ENCODE assay signal across 14 cellular contexts in genomic region chr2:47727956-47728355, GRCh38. TPM values are rescaled to one million over a fixed set of nuclear protein-coding genes. Genes with fewer than 3 reads are reported as not detected.
DNase-seq lines count a peak whose midpoint lies in the region; ATAC-seq and TF ChIP-seq lines count a peak whose summit lies in the region.
"Had no signal": no experiment of that assay in that cellular context is flagged by ENCODE, and none has a peak within 500 bp of the region (broad histone marks: within the 10 kb centered on the region; RNA-seq: fewer than 3 reads in every experiment).

No MANE protein-coding gene starts in this region.

- H3K9ac ChIP-seq in neuronal stem cell (ENCODE audit: low read depth, low read length, poor library complexity): no peak overlapping the region

- TF ChIP-seq CTCF in DOHH2 (IDR thresholded peaks at IDR 0.05; ENCODE audit: low read depth, low read length, poor library complexity, severe bottlenecking) (no peak), OCI-LY7 (conservative IDR thresholded peaks at IDR 0.05; ENCODE audit: low read length) (no peak), prostate gland (IDR thresholded peaks at IDR 0.05) (no peak)

- H3K23ac ChIP-seq in neuronal stem cell (ENCODE audit: low read depth, low read length, poor library complexity): no peak overlapping the region

- intact Hi-C loops in OCI-LY7 (cut with micrococcal nuclease; ENCODE audit: unreplicated experiment): no loop called here
- intact Hi-C loops in prostate gland (cut with DNase I): no loop called here

- POLR2A ChIA-PET in OCI-LY7 (lab: Charles Lee): interaction anchor here (0.6 to 6.5 kb wide), 4 partner anchors 7 to 73 kb away, joined by 3 to 78 read pairs (median 44); no protein-coding TSS in a partner anchor
- POLR2A ChIA-PET in activated CD4-positive, alpha-beta memory T cell treated with anti-CD3 and anti-CD28 coated beads, Interleukin-2, amount 10 ng/mL, durations not matched to agents 7 days and 5 days (lab: Charles Lee): no interaction called here

- H3K9me3 Mint-ChIP-seq in memory B cell: peaks cover 1% of the 10 kb centered on the region
- no peaks in the 10 kb centered on the region for H3K9me3 Mint-ChIP-seq in activated CD4-positive, alpha-beta memory T cell treated with anti-CD3 and anti-CD28 coated beads, Interleukin-2, amount 10 ng/mL, durations not matched to agents 7 days and 5 days
- H3K9me3 Mint-ChIP-seq: CD8-positive, alpha-beta memory T cell had no signal

- ATAC-seq in memory B cell (ENCODE audit: low read depth) (no peak), HG03439 (IDR thresholded peaks at IDR 0.05; ENCODE audit: unreplicated experiment) (no peak)

- H3K79me2 ChIP-seq in DOHH2 (ENCODE audit: control insufficient read depth, low read length) (peaks cover 69% of the 10 kb centered on the region), OCI-LY7 (ENCODE audit: insufficient read depth, low read depth, low read length) (peaks cover 78% of the 10 kb centered on the region)

- H3K36me3 Mint-ChIP-seq in memory B cell: peaks cover 1% of the 10 kb centered on the region
- no peaks in the 10 kb centered on the region for H3K36me3 Mint-ChIP-seq in activated CD4-positive, alpha-beta memory T cell treated with anti-CD3 and anti-CD28 coated beads, Interleukin-2, amount 10 ng/mL, durations not matched to agents 7 days and 5 days (ENCODE audit: low read depth)
- H3K36me3 Mint-ChIP-seq: CD8-positive, alpha-beta memory T cell had no signal

- H3K9me3 ChIP-seq in DOHH2 (ENCODE audit: control insufficient read depth, insufficient read depth, low read length) (no peaks in the 10 kb centered on the region), OCI-LY7 (ENCODE audit: low read length) (peaks cover 12% of the 10 kb centered on the region; the same call in 1 of the 2 replicates), neuronal stem cell (replicated peaks in 1 of 2; ENCODE audit: control insufficient read depth in 2 of 2, insufficient read depth in 1 of 2, low read depth in 1 of 2, low read length in 2 of 2) (peaks cover 2 to 4% of the 10 kb centered on the region in 2 donors), prostate gland (no peaks in the 10 kb centered on the region)
- H3K9me3 ChIP-seq: BE2C had no signal

- no peak overlapping the region for H4K91ac ChIP-seq in neuronal stem cell (ENCODE audit: low read depth, low read length, poor library complexity)

- no peak overlapping the region for H2AK5ac ChIP-seq in neuronal stem cell (ENCODE audit: low read depth, low read length)

- H2BK15ac ChIP-seq in neuronal stem cell (ENCODE audit: low read length): no peak overlapping the region

- peaks cover 22% of the 10 kb centered on the region for H3K4me1 Mint-ChIP-seq in memory B cell
- H3K4me1 Mint-ChIP-seq in activated CD4-positive, alpha-beta memory T cell treated with anti-CD3 and anti-CD28 coated beads, Interleukin-2, amount 10 ng/mL, durations not matched to agents 7 days and 5 days: no peaks in the 10 kb centered on the region
- H3K4me1 Mint-ChIP-seq: CD8-positive, alpha-beta memory T cell had no signal

- H3K27me3 ChIP-seq in DOHH2 (ENCODE audit: control insufficient read depth, low read length) (no peaks in the 10 kb centered on the region), neuronal stem cell (ENCODE audit: control insufficient read depth in 3 of 3, insufficient read depth in 3 of 3, low read depth in 1 of 3, low read length in 3 of 3) (no peaks in the 10 kb centered on the region), prostate gland (replicated peaks; ENCODE audit: insufficient read depth) (no peaks in the 10 kb centered on the region)
- H3K27me3 ChIP-seq: BE2C had no signal

- H3K27ac ChIP-seq in DOHH2 (ENCODE audit: low read depth, low read length) (peak overlapping the region; percentile 96), OCI-LY7 (ENCODE audit: low read depth, low read length, poor library complexity, severe bottlenecking) (peak overlapping the region; percentile 100), neuronal stem cell (replicated peaks; ENCODE audit: low read length) (no peak overlapping the region), prostate gland (no peak overlapping the region)

- no TSS peak for BruUV-seq in OCI-LY7 (replicated peaks; lab: Mats Ljungman, UMichigan)

- CTCF ChIA-PET in OCI-LY7 (lab: Charles Lee; ENCODE audit: unreplicated experiment): interaction anchor here (0.6 kb wide), 1 partner anchor 10 kb away, joined by 3 read pairs; no protein-coding TSS in a partner anchor
- CTCF ChIA-PET in activated CD4-positive, alpha-beta memory T cell treated with anti-CD3 and anti-CD28 coated beads, Interleukin-2, amount 10 ng/mL, durations not matched to agents 7 days and 5 days (lab: Charles Lee): no interaction called here

- H2BK12ac ChIP-seq in neuronal stem cell (ENCODE audit: low read length): no peak overlapping the region

- no CpG with 5 or more reads among the region's 3 CpGs for WGBS in neuronal stem cell (ENCODE audit: extremely low coverage in 2 of 2, insufficient read length in 2 of 2, insufficient replicate concordance in 1 of 2), 2 donors
- 77% methylated on average over 3 of the region's 3 CpGs for whole genome bisulfite sequencing in prostate gland

- H4K8ac ChIP-seq in neuronal stem cell (ENCODE audit: low read depth, low read length): no peak overlapping the region

- no peaks in the 10 kb centered on the region for H3K27me3 Mint-ChIP-seq in memory B cell
- no peaks in the 10 kb centered on the region for H3K27me3 Mint-ChIP-seq in activated CD4-positive, alpha-beta memory T cell treated with anti-CD3 and anti-CD28 coated beads, Interleukin-2, amount 10 ng/mL, durations not matched to agents 7 days and 5 days
- H3K27me3 Mint-ChIP-seq: IgD-negative memory B cell had no signal

- DNase-seq in OCI-LY7 (ENCODE audit: low spot score): no peak
- DNase-seq in memory B cell (ENCODE audit: low spot score in 2 of 2): no peak
- DNase-seq in neuronal stem cell (ENCODE audit: low spot score): no peak
- DNase-seq in prostate gland (ENCODE audit: low spot score): no peak
- no peak for DNase-seq in activated CD4-positive, alpha-beta memory T cell treated with anti-CD3 and anti-CD28 coated beads, Interleukin-2, amount 10 ng/mL, durations not matched to agents 7 days and 5 days
- DNase-seq: BE2C; Caco-2; CD8-positive, alpha-beta memory T cell; DND-41; GOT3; H9 had no signal

- H3F3A ChIP-seq in DOHH2 (ENCODE audit: control insufficient read depth, insufficient read depth): peaks cover 29% of the 10 kb centered on the region

- no peak overlapping the region for H2BK120ac ChIP-seq in neuronal stem cell (ENCODE audit: low read depth, low read length)

- H3K4me2 ChIP-seq in DOHH2 (ENCODE audit: low read length) (peak overlapping the region; percentile 77), OCI-LY7 (ENCODE audit: low read length) (0 out of 2 replicates have a peak overlapping the region, but pooled peaks have one; percentile 25), neuronal stem cell (ENCODE audit: insufficient read depth, low read length, poor library complexity, severe bottlenecking) (no peak overlapping the region)

- no peaks in the 10 kb centered on the region for H4K20me1 ChIP-seq in DOHH2 (ENCODE audit: control insufficient read depth, insufficient read depth, low read depth, low read length)
- no peaks in the 10 kb centered on the region for H4K20me1 ChIP-seq in OCI-LY7 (ENCODE audit: insufficient read depth, low read length)

- TF ChIP-seq POLR2A in prostate gland (IDR thresholded peaks at IDR 0.05): no peak

- H3K14ac ChIP-seq in neuronal stem cell (ENCODE audit: low read length): no peak overlapping the region

- H3K4me1 ChIP-seq in DOHH2 (ENCODE audit: control insufficient read depth, low read length) (peaks cover 94% of the 10 kb centered on the region), OCI-LY7 (ENCODE audit: insufficient read depth, low read length, poor library complexity, severe bottlenecking) (peaks cover 79% of the 10 kb centered on the region), neuronal stem cell (ENCODE audit: control insufficient read depth in 2 of 2, insufficient read depth in 1 of 2, low read depth in 1 of 2, low read length in 2 of 2) (peaks cover 0 to 6% of the 10 kb centered on the region in 2 donors), prostate gland (replicated peaks) (no peaks in the 10 kb centered on the region)
- H3K4me1 ChIP-seq: BE2C had no signal

- no peaks in the 10 kb centered on the region for H3K79me1 ChIP-seq in neuronal stem cell (ENCODE audit: low read depth, low read length)

- no peak overlapping the region for H2BK5ac ChIP-seq in neuronal stem cell (ENCODE audit: low read length)

- H3K36me3 ChIP-seq in DOHH2 (ENCODE audit: control insufficient read depth, low read length) (peaks cover 77% of the 10 kb centered on the region), OCI-LY7 (ENCODE audit: insufficient read depth, low read length) (peaks cover 86% of the 10 kb centered on the region), neuronal stem cell (replicated peaks in 1 of 2; ENCODE audit: control insufficient read depth in 2 of 2, insufficient read depth in 2 of 2, low read length in 2 of 2) (no peaks in the 10 kb centered on the region), prostate gland (no peaks in the 10 kb centered on the region)
- H3K36me3 ChIP-seq: BE2C had no signal

- H3K9me2 ChIP-seq in DOHH2 (replicated peaks; ENCODE audit: control insufficient read depth, low read length) (no peaks in the 10 kb centered on the region), OCI-LY7 (ENCODE audit: insufficient read depth, low read length) (no peaks in the 10 kb centered on the region)

- H3K4me3 ChIP-seq in DOHH2 (ENCODE audit: low read length) (no peak overlapping the region), OCI-LY7 (ENCODE audit: low read depth, low read length, poor library complexity, severe bottlenecking) (no peak overlapping the region), neuronal stem cell (ENCODE audit: low read length in 2 of 2) (no peak overlapping the region), prostate gland (no peak overlapping the region)

- H3K18ac ChIP-seq in neuronal stem cell (ENCODE audit: low read length): no peak overlapping the region

- H2AFZ ChIP-seq in OCI-LY7 (ENCODE audit: low read length) (no peak overlapping the region), neuronal stem cell (ENCODE audit: low read length) (no peak overlapping the region)

- H3K4me3 Mint-ChIP-seq in memory B cell: no peak overlapping the region
- H3K4me3 Mint-ChIP-seq in activated CD4-positive, alpha-beta memory T cell treated with anti-CD3 and anti-CD28 coated beads, Interleukin-2, amount 10 ng/mL, durations not matched to agents 7 days and 5 days: no peak overlapping the region
- H3K4me3 Mint-ChIP-seq: CD8-positive, alpha-beta memory T cell; H9 had no signal

- no peak overlapping the region for H3K4ac ChIP-seq in neuronal stem cell (ENCODE audit: low read length)

- peak overlapping the region; percentile 28 for H3K27ac Mint-ChIP-seq in memory B cell
- H3K27ac Mint-ChIP-seq in activated CD4-positive, alpha-beta memory T cell treated with anti-CD3 and anti-CD28 coated beads, Interleukin-2, amount 10 ng/mL, durations not matched to agents 7 days and 5 days: no peak overlapping the region
- H3K27ac Mint-ChIP-seq: CD8-positive, alpha-beta memory T cell; H9 had no signal

RNA-seq across cellular contexts. Expression of gene MSH6, which starts 55.0 kb away (rescaled TPM):
- 291 and 303 TPM in 2 replicates for total RNA-seq in OCI-LY7 (2014; rRNA removed; shearing (Covaris generic))
- 525 and 607 TPM in 2 replicates for total RNA-seq in OCI-LY7 (2022)
- polyA plus RNA-seq in neuronal stem cell (2013, experiment 1 of 2): 106 TPM
- 103 TPM for polyA plus RNA-seq in neuronal stem cell (2013, experiment 2 of 2)
- total RNA-seq in prostate gland: 10 to 100 TPM; 51.6 to 71.7 TPM
- 10 to 100 TPM; 77.4 to 84.1 TPM for total RNA-seq in activated CD4-positive, alpha-beta memory T cell treated with anti-CD3 and anti-CD28 coated beads, Interleukin-2, amount 10 ng/mL, durations not matched to agents 7 days and 5 days

Comparison
In these comparisons a context has a peak if more than half of its experiments do, and no peak if none do; other contexts are left out.
1. H3K27ac ChIP-seq: peak in DOHH2 (single experiment) and OCI-LY7 (single experiment); none in neuronal stem cell (single experiment) and prostate gland (0 of 2).